29 cellular contexts compared by ENCODE assay signal in genomic region chr19:16698914-16699313, GRCh38. TPM values are rescaled to one million over a fixed set of nuclear protein-coding genes. Genes with fewer than 3 reads are reported as not detected.
DNase-seq lines count a peak whose midpoint lies in the region; ATAC-seq and TF ChIP-seq lines count a peak whose summit lies in the region.
"Had no signal": no experiment of that assay in that cellular context is flagged by ENCODE, and none has a peak within 500 bp of the region (broad histone marks: within the 10 kb centered on the region; RNA-seq: fewer than 3 reads in every experiment).

No MANE protein-coding gene starts in this region.

- H3K4me3 ChIP-seq in gastroesophageal sphincter = no peak overlapping the region
- no peak overlapping the region for H3K4me3 ChIP-seq in neuronal stem cell (ENCODE audit: low read length in 2 of 2)
- no peak overlapping the region for H3K4me3 ChIP-seq in upper lobe of right lung
- H3K4me3 ChIP-seq: cardiac muscle cell, coronary artery, PC-9, skin epidermis, stomach, tibial artery had no signal

- no peaks in the 10 kb centered on the region for H3K27me3 ChIP-seq in gastroesophageal sphincter
- H3K27me3 ChIP-seq in neuronal stem cell (ENCODE audit: control insufficient read depth in 3 of 3, insufficient read depth in 3 of 3, low read depth in 1 of 3, low read length in 3 of 3) = no peaks in the 10 kb centered on the region
- no peaks in the 10 kb centered on the region for H3K27me3 ChIP-seq in upper lobe of right lung
- H3K27me3 ChIP-seq: cardiac muscle cell, stomach, tibial artery had no signal

- H3K4me1 ChIP-seq in gastroesophageal sphincter (peaks cover 0 to 7% (median 0%) of the 10 kb centered on the region in 3 donors), neuronal stem cell (ENCODE audit: control insufficient read depth in 2 of 2, insufficient read depth in 1 of 2, low read depth in 1 of 2, low read length in 2 of 2) (peaks cover 0 to 3% of the 10 kb centered on the region in 2 donors), upper lobe of right lung (peaks cover 10% of the 10 kb centered on the region)
- H3K4me1 ChIP-seq: stomach had no signal

- TF ChIP-seq CTCF in gastroesophageal sphincter (IDR thresholded peaks at IDR 0.05) (no peak), upper lobe of right lung (IDR thresholded peaks at IDR 0.05) (no peak), WTC11 (IDR thresholded peaks at IDR 0.05) (no peak)

- no peak overlapping the region for H4K91ac ChIP-seq in neuronal stem cell (ENCODE audit: low read depth, low read length, poor library complexity)

- WGBS in gastroesophageal sphincter (ENCODE audit: low coverage in 1 of 2), 2 donors = 14 to 44% methylated on average over 5 of the region's 5 CpGs
- whole genome bisulfite sequencing in neuronal stem cell (ENCODE audit: extremely low coverage in 2 of 2, insufficient read length in 2 of 2, insufficient replicate concordance in 1 of 2), 2 donors = no CpG with 5 or more reads among the region's 5 CpGs

- H3K36me3 Mint-ChIP-seq in WTC11 = no peaks in the 10 kb centered on the region
- H3K36me3 Mint-ChIP-seq: activated CD4-positive, alpha-beta memory T cell treated with anti-CD3 and anti-CD28 coated beads for 36 hours; activated naive CD4-positive, alpha-beta T cell treated with anti-CD3 and anti-CD28 coated beads, Interleukin-2, amount 50 U/mL, for 24 hours had no signal

- ATAC-seq in Right ventricle myocardium superior (ENCODE audit: poor library complexity) (peak; percentile 83), gastroesophageal sphincter (peak; percentile 83), upper lobe of right lung (peak; percentile 46), HG02970 (IDR thresholded peaks at IDR 0.05; ENCODE audit: low FRiP score, unreplicated experiment) (no peak), WTC11 (no peak)
- ATAC-seq: activated T-helper 17 cell treated with anti-CD3 and anti-CD28 coated beads, Interleukin-2, amount 50 U/mL, for 72 hours; effector memory CD8-positive, alpha-beta T cell; HCT116 had no signal

- TF ChIP-seq EP300 in gastroesophageal sphincter (IDR thresholded peaks at IDR 0.05) = no peak

- peak overlapping the region; percentile 22 for H2AFZ ChIP-seq in neuronal stem cell (ENCODE audit: low read length)
- H2AFZ ChIP-seq: PC-9 had no signal

- POLR2A ChIA-PET in WTC11 (lab: Charles Lee) = no interaction called here

- DNase-seq in Right ventricle myocardium superior (peak; percentile 71), cardiac septum (ENCODE audit: low spot score) (no peak), neuronal stem cell (ENCODE audit: low spot score) (no peak), upper lobe of right lung (no peak), WTC11 (ENCODE audit: low spot score) (no peak)
- DNase-seq in stimulated activated CD4-positive, alpha-beta T cell treated with anti-CD3 and anti-CD28 coated beads, Interleukin-2, amount 100 ng/mL, for 24 hours = no peak
- DNase-seq: activated CD4-positive, alpha-beta memory T cell treated with anti-CD3 and anti-CD28 coated beads for 36 hours; activated CD4-positive, CD25-positive, alpha-beta regulatory T cell; activated CD8-positive, alpha-beta memory T cell treated with anti-CD3 and anti-CD28 coated beads, Interleukin-2, amount 50 U/mL, for 4 hours; Calu3; effector memory CD8-positive, alpha-beta T cell; KG1; NCI-H1417 treated with DMSO at 0.1 percent for 48 hours; NCI-H510A; NK-92 treated with Interleukin-12 subunit alpha and Interleukin-12 subunit beta, amount 100 ng/mL, for 24 hours; PC-9; SIG-M5; stimulated activated CD8-positive, alpha-beta memory T cell treated with anti-CD3 and anti-CD28 coated beads, Interleukin-4, amount 100 ng/mL, for 48 hours; stomach had no signal

- no peak overlapping the region for H3K23ac ChIP-seq in neuronal stem cell (ENCODE audit: low read depth, low read length, poor library complexity)

- no peak overlapping the region for H3K14ac ChIP-seq in neuronal stem cell (ENCODE audit: low read length)

- no peaks in the 10 kb centered on the region for H3K4me1 Mint-ChIP-seq in WTC11
- H3K4me1 Mint-ChIP-seq: activated naive CD4-positive, alpha-beta T cell treated with anti-CD3 and anti-CD28 coated beads, Interleukin-2, amount 50 U/mL, for 24 hours; activated T-helper 17 cell treated with anti-CD3 and anti-CD28 coated beads, Interleukin-2, amount 50 U/mL, for 72 hours had no signal

- H3K9me3 ChIP-seq in gastroesophageal sphincter (no peaks in the 10 kb centered on the region), neuronal stem cell (replicated peaks in 1 of 2; ENCODE audit: control insufficient read depth in 2 of 2, insufficient read depth in 1 of 2, low read depth in 1 of 2, low read length in 2 of 2) (no peaks in the 10 kb centered on the region), upper lobe of right lung (no peaks in the 10 kb centered on the region)
- H3K9me3 ChIP-seq: stomach, tibial artery had no signal

- H4K8ac ChIP-seq in neuronal stem cell (ENCODE audit: low read depth, low read length) = no peak overlapping the region

- H3K4ac ChIP-seq in neuronal stem cell (ENCODE audit: low read length) = no peak overlapping the region

- no peak overlapping the region for H3K4me2 ChIP-seq in neuronal stem cell (ENCODE audit: insufficient read depth, low read length, poor library complexity, severe bottlenecking)
- H3K4me2 ChIP-seq: PC-9 had no signal

- no peak overlapping the region for H3K18ac ChIP-seq in neuronal stem cell (ENCODE audit: low read length)

- TF ChIP-seq POLR2A in gastroesophageal sphincter (IDR thresholded peaks at IDR 0.05) = no peak

- peaks cover 3% of the 10 kb centered on the region; the same call in 1 of the 2 replicates for H3K27me3 Mint-ChIP-seq in WTC11 (ENCODE audit: low read depth)
- H3K27me3 Mint-ChIP-seq: activated naive CD4-positive, alpha-beta T cell treated with anti-CD3 and anti-CD28 coated beads, Interleukin-2, amount 50 U/mL, for 24 hours; activated T-helper 17 cell treated with anti-CD3 and anti-CD28 coated beads, Interleukin-2, amount 50 U/mL, for 72 hours had no signal

- H3K27ac ChIP-seq in gastroesophageal sphincter = peak overlapping the region in 2 of 4 donors; percentile 35 to 37
- no peak overlapping the region for H3K27ac ChIP-seq in neuronal stem cell (replicated peaks; ENCODE audit: low read length)
- no peak overlapping the region for H3K27ac ChIP-seq in upper lobe of right lung
- H3K27ac ChIP-seq: cardiac muscle cell, coronary artery, PC-9, skin epidermis, stomach, tibial artery had no signal

- no peak overlapping the region for H2AK5ac ChIP-seq in neuronal stem cell (ENCODE audit: low read depth, low read length)

- intact Hi-C loops in Right ventricle myocardium superior (cut with DNase I) (no loop called here), cardiac septum (cut with DNase I) (no loop called here), upper lobe of right lung (cut with DNase I) (no loop called here)

- no peak overlapping the region for H3K9ac ChIP-seq in neuronal stem cell (ENCODE audit: low read depth, low read length, poor library complexity)

- CTCF ChIA-PET in WTC11 (lab: Charles Lee) = interaction anchor here (1.0 kb wide), 1 partner anchor 16 kb away, joined by 6 read pairs; no protein-coding TSS in a partner anchor

- no peaks in the 10 kb centered on the region for H3K79me1 ChIP-seq in neuronal stem cell (ENCODE audit: low read depth, low read length)

- no peak overlapping the region for H2BK120ac ChIP-seq in neuronal stem cell (ENCODE audit: low read depth, low read length)

- H2BK5ac ChIP-seq in neuronal stem cell (ENCODE audit: low read length) = no peak overlapping the region

- no peak overlapping the region for H3K27ac Mint-ChIP-seq in WTC11
- H3K27ac Mint-ChIP-seq: activated CD4-positive, alpha-beta memory T cell treated with anti-CD3 and anti-CD28 coated beads for 36 hours; activated naive CD4-positive, alpha-beta T cell treated with anti-CD3 and anti-CD28 coated beads, Interleukin-2, amount 50 U/mL, for 24 hours; activated T-helper 17 cell treated with anti-CD3 and anti-CD28 coated beads, Interleukin-2, amount 50 U/mL, for 72 hours; effector memory CD8-positive, alpha-beta T cell had no signal

- no peak overlapping the region for H2BK12ac ChIP-seq in neuronal stem cell (ENCODE audit: low read length)

- H3K9me3 Mint-ChIP-seq in WTC11 = peaks cover 7% of the 10 kb centered on the region
- H3K9me3 Mint-ChIP-seq: activated naive CD4-positive, alpha-beta T cell treated with anti-CD3 and anti-CD28 coated beads, Interleukin-2, amount 50 U/mL, for 24 hours; activated T-helper 17 cell treated with anti-CD3 and anti-CD28 coated beads, Interleukin-2, amount 50 U/mL, for 72 hours; effector memory CD8-positive, alpha-beta T cell had no signal

- H3K4me3 Mint-ChIP-seq in WTC11 = no peak overlapping the region
- H3K4me3 Mint-ChIP-seq: activated CD4-positive, alpha-beta memory T cell treated with anti-CD3 and anti-CD28 coated beads for 36 hours; activated naive CD4-positive, alpha-beta T cell treated with anti-CD3 and anti-CD28 coated beads, Interleukin-2, amount 50 U/mL, for 24 hours; activated T-helper 17 cell treated with anti-CD3 and anti-CD28 coated beads, Interleukin-2, amount 50 U/mL, for 72 hours; effector memory CD8-positive, alpha-beta T cell had no signal

- no peak overlapping the region for H2BK15ac ChIP-seq in neuronal stem cell (ENCODE audit: low read length)

- no peaks in the 10 kb centered on the region for H3K36me3 ChIP-seq in gastroesophageal sphincter
- H3K36me3 ChIP-seq in neuronal stem cell (replicated peaks in 1 of 2; ENCODE audit: control insufficient read depth in 2 of 2, insufficient read depth in 2 of 2, low read length in 2 of 2) = no peaks in the 10 kb centered on the region
- no peaks in the 10 kb centered on the region for H3K36me3 ChIP-seq in upper lobe of right lung
- H3K36me3 ChIP-seq: cardiac muscle cell, stomach, tibial artery had no signal

TF ChIP-seq in WTC11, 78 proteins besides CTCF, POLR2A, EP300 and RAD21 (continues in another document):
- TF ChIP-seq GTF2I (CRISPR knock-in tag; conservative IDR thresholded peaks at IDR 0.05) (no peak), KAT7 (CRISPR knock-in tag; IDR thresholded peaks at IDR 0.05; ENCODE audit: borderline replicate concordance) (no peak), NFE2L1 (CRISPR knock-in tag; IDR thresholded peaks at IDR 0.05) (no peak)

RNA-seq across cellular contexts. Expression of gene NWD1, which starts 20.7 kb away (rescaled TPM):
- total RNA-seq in Right ventricle myocardium superior (not detected), cardiac septum (not detected), gastroesophageal sphincter (1 to 10 TPM in 1 of 4 donors, under 1 TPM in 2, not detected in 1; 0.15 to 1.4 (median 0.37) TPM), upper lobe of right lung (0.09 TPM), WTC11 (2021) (not detected in 3 replicates)
- polyA plus RNA-seq in neuronal stem cell (2013, experiment 1 of 2) = 0.01 TPM
- 0.01 TPM for polyA plus RNA-seq in neuronal stem cell (2013, experiment 2 of 2)
- total RNA-seq: activated CD4-positive, alpha-beta memory T cell treated with anti-CD3 and anti-CD28 coated beads for 36 hours; activated T-helper 17 cell treated with anti-CD3 and anti-CD28 coated beads, Interleukin-2, amount 50 U/mL, for 72 hours; Daoy had no signal
- polyA plus RNA-seq: cardiac muscle cell had no signal

RNA-seq across cellular contexts. Expression of gene TMEM38A, which starts 38.0 kb away (rescaled TPM):
- total RNA-seq in Right ventricle myocardium superior (44.6 TPM), cardiac septum (13.1 TPM), gastroesophageal sphincter (10 to 100 TPM in 1 of 4 donors, 1 to 10 TPM in 3; 7.1 to 18.8 (median 8.8) TPM), upper lobe of right lung (5.1 TPM), WTC11 (2021) (9.5 to 11.1 TPM (median 10.9 TPM) in 3 replicates)
- 1.0 TPM for polyA plus RNA-seq in neuronal stem cell (2013, experiment 1 of 2)
- polyA plus RNA-seq in neuronal stem cell (2013, experiment 2 of 2) = 1.1 TPM

RNA-seq across cellular contexts. Expression of gene SMIM7, which starts 39.0 kb away (rescaled TPM):
- 27.5 TPM for total RNA-seq in Right ventricle myocardium superior
- 47.0 TPM for total RNA-seq in cardiac septum
- total RNA-seq in gastroesophageal sphincter = 100 to 1,000 TPM in 1 of 4 donors, 10 to 100 TPM in 3; 73.4 to 112 (median 86.0) TPM
- 72.1 TPM for polyA plus RNA-seq in neuronal stem cell (2013, experiment 1 of 2)
- polyA plus RNA-seq in neuronal stem cell (2013, experiment 2 of 2) = 73.2 TPM
- 76.7 TPM for total RNA-seq in upper lobe of right lung
- total RNA-seq in WTC11 (2021) = 54.3 to 55.9 TPM (median 55.6 TPM) in 3 replicates

Comparison
In these comparisons a context has a peak if more than half of its experiments do, and no peak if none do; other contexts are left out.
1. ATAC-seq: peak in Right ventricle myocardium superior (single experiment), gastroesophageal sphincter (single experiment) and upper lobe of right lung (single experiment); none in HG02970 (single experiment) and WTC11 (single experiment).